ENCODE assay signal across 17 cellular contexts in the genomic region with DNA sequence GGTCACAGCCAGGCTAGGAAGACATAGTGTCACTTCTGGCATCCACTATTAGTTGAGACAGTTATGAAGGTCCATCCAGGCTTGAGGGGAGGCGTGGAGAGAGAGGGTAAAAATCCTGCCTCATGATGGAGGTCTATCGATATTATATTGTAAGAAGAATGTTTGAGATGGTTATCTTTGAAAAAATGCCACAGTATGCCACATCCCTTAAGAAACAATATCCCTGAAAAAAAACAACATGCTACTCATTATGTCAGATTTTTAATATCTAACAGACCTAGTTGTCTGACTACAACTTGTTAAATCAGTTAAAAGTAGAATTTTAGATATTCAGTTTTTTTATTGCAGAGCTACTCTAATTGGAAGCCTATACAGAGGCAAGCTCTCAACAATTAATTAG.
A peak's percentile ranks its signal among the peaks of the same experiment; 100 is the strongest.
DNase-seq lines count a peak whose midpoint lies in the region; ATAC-seq, FAIRE-seq and TF ChIP-seq lines count a peak whose summit lies in the region.
"Had no signal": no experiment of that assay in that cellular context is flagged by ENCODE, and none has a peak within 500 bp of the region (broad histone marks: within the 10 kb centered on the region; RNA-seq: fewer than 3 reads in every experiment).

No MANE protein-coding gene starts in this region.

- no peak overlapping the region for H3K27ac Mint-ChIP-seq in astrocyte (ENCODE audit: unreplicated experiment)
- peak overlapping the region; percentile 36 for H3K27ac Mint-ChIP-seq in osteocyte (ENCODE audit: unreplicated experiment)
- H3K27ac Mint-ChIP-seq: CD14-positive monocyte had no signal

- no peak overlapping the region for H3K4me3 ChIP-seq in OCI-LY7 (ENCODE audit: low read depth, low read length, poor library complexity, severe bottlenecking)
- no peak overlapping the region for H3K4me3 ChIP-seq in astrocyte (ENCODE audit: insufficient read depth, low read depth, low read length)
- no peak overlapping the region for H3K4me3 ChIP-seq in uterus

- no peaks in the 10 kb centered on the region for H3K27me3 Mint-ChIP-seq in astrocyte (ENCODE audit: low read depth, unreplicated experiment)
- H3K27me3 Mint-ChIP-seq in osteocyte (ENCODE audit: unreplicated experiment) = no peaks in the 10 kb centered on the region

- no peaks in the 10 kb centered on the region for H3K9me3 ChIP-seq in OCI-LY7 (ENCODE audit: low read length)
- no peaks in the 10 kb centered on the region for H3K9me3 ChIP-seq in astrocyte (ENCODE audit: insufficient read depth, low read depth, low read length)
- H3K9me3 ChIP-seq in uterus = no peaks in the 10 kb centered on the region

- CTCF ChIA-PET in OCI-LY7 (lab: Charles Lee; ENCODE audit: unreplicated experiment) = no interaction called here

- H3K4me1 Mint-ChIP-seq in astrocyte (ENCODE audit: low read depth, unreplicated experiment) (peaks cover 12% of the 10 kb centered on the region), osteocyte (ENCODE audit: unreplicated experiment) (peaks cover 51% of the 10 kb centered on the region)
- H3K4me1 Mint-ChIP-seq: CD14-positive monocyte had no signal

- POLR2A ChIA-PET in OCI-LY7 (lab: Charles Lee) = interaction anchor here (0.6 to 1.0 kb wide), 2 partner anchors 11 to 83 kb away, joined by 3 to 4 read pairs; no protein-coding TSS in a partner anchor

- H3K9ac ChIP-seq in astrocyte (ENCODE audit: low read length) = no peak overlapping the region

- H3K79me2 ChIP-seq in OCI-LY7 (ENCODE audit: insufficient read depth, low read depth, low read length) = no peaks in the 10 kb centered on the region
- no peaks in the 10 kb centered on the region for H3K79me2 ChIP-seq in astrocyte (ENCODE audit: insufficient read depth, low read length)

- intact Hi-C loops in OCI-LY7 (cut with micrococcal nuclease; ENCODE audit: unreplicated experiment) = no loop called here
- intact Hi-C loops in uterus (cut with DNase I; ENCODE audit: low total_unique reads) = no loop called here

- no peaks in the 10 kb centered on the region for H3K36me3 Mint-ChIP-seq in astrocyte (ENCODE audit: low read depth, unreplicated experiment)
- peaks cover 2% of the 10 kb centered on the region for H3K36me3 Mint-ChIP-seq in osteocyte (ENCODE audit: unreplicated experiment)
- H3K36me3 Mint-ChIP-seq: CD14-positive monocyte had no signal

- H3K4me2 ChIP-seq in OCI-LY7 (ENCODE audit: low read length) (no peak overlapping the region), astrocyte (ENCODE audit: low read length) (no peak overlapping the region)

- no peak overlapping the region for H3K4me3 Mint-ChIP-seq in astrocyte (ENCODE audit: unreplicated experiment)
- H3K4me3 Mint-ChIP-seq in osteocyte (ENCODE audit: unreplicated experiment) = no peak overlapping the region
- H3K4me3 Mint-ChIP-seq: CD14-positive monocyte had no signal

- H3K4me1 ChIP-seq in OCI-LY7 (ENCODE audit: insufficient read depth, low read length, poor library complexity, severe bottlenecking) (no peaks in the 10 kb centered on the region), astrocyte (ENCODE audit: insufficient read depth, low read length) (peaks cover 6% of the 10 kb centered on the region), uterus (peaks cover 0 to 21% of the 10 kb centered on the region in 2 donors)

- H3K27me3 ChIP-seq in astrocyte (ENCODE audit: insufficient read depth, low read length) (no peaks in the 10 kb centered on the region), uterus (no peaks in the 10 kb centered on the region)

- H3K36me3 ChIP-seq in OCI-LY7 (ENCODE audit: insufficient read depth, low read length) = no peaks in the 10 kb centered on the region
- H3K36me3 ChIP-seq in astrocyte (ENCODE audit: insufficient read depth, low read length) = no peaks in the 10 kb centered on the region
- H3K36me3 ChIP-seq in uterus = no peaks in the 10 kb centered on the region

- TF ChIP-seq POLR2A in uterus (IDR thresholded peaks at IDR 0.05) = no peak

- H3K9me2 ChIP-seq in OCI-LY7 (ENCODE audit: insufficient read depth, low read length) = no peaks in the 10 kb centered on the region

- no peak for TF ChIP-seq CTCF in OCI-LY7 (conservative IDR thresholded peaks at IDR 0.05; ENCODE audit: low read length)
- TF ChIP-seq CTCF in astrocyte (IDR thresholded peaks at IDR 0.05; ENCODE audit: insufficient read depth, low read depth, low read length) = no peak
- no peak for TF ChIP-seq CTCF in osteocyte (IDR thresholded peaks at IDR 0.05)
- TF ChIP-seq CTCF in uterus (IDR thresholded peaks at IDR 0.05) = no peak

- H4K20me1 ChIP-seq in OCI-LY7 (ENCODE audit: insufficient read depth, low read length) (no peaks in the 10 kb centered on the region), astrocyte (ENCODE audit: insufficient read depth, low read length) (no peaks in the 10 kb centered on the region)

- no TSS peak for BruUV-seq in OCI-LY7 (replicated peaks; lab: Mats Ljungman, UMichigan)

- H3K9me3 Mint-ChIP-seq in astrocyte (ENCODE audit: unreplicated experiment) (no peaks in the 10 kb centered on the region), osteocyte (ENCODE audit: unreplicated experiment) (peaks cover under 1% of the 10 kb centered on the region)

- FAIRE-seq in astrocyte (lab: Jason Lieb, UNC) = peak; percentile 23
- FAIRE-seq: RCC 7860 had no signal

- no peak overlapping the region for H3K27ac ChIP-seq in OCI-LY7 (ENCODE audit: low read depth, low read length, poor library complexity, severe bottlenecking)
- H3K27ac ChIP-seq in astrocyte (ENCODE audit: low read depth, low read length) = no peak overlapping the region
- peak overlapping the region; percentile 64 to 72 for H3K27ac ChIP-seq in uterus

- DNase-seq in OCI-LY7 (ENCODE audit: low spot score) (no peak), astrocyte (ENCODE audit: low read depth) (no peak), osteocyte (ENCODE audit: extremely low spot score, unreplicated experiment) (no peak), uterus (no peak), NCI-H2107 (lab: John Stamatoyannopoulos, UW) (no peak), activated gamma-delta T cell (lab: John Stamatoyannopoulos, UW) (no peak)
- DNase-seq: DMS79 treated with DMSO at 0.1 percent for 48 hours; NCI-H1105; NCI-H1694; NCI-H2081 treated with DMSO at 0.1 percent for 48 hours; NCI-H510A; NCI-H748 treated with DMSO at 0.1 percent for 48 hours; NK-92 treated with Interleukin-12 subunit alpha and Interleukin-12 subunit beta, amount 100 ng/mL, for 24 hours; Right ventricle myocardium superior had no signal

- H2AFZ ChIP-seq in OCI-LY7 (ENCODE audit: low read length) = 0 out of 2 replicates have a peak overlapping the region, but pooled peaks have one; percentile 8
- no peak overlapping the region for H2AFZ ChIP-seq in astrocyte (ENCODE audit: low read depth, low read length)

- no peak for ATAC-seq in HG03521 (IDR thresholded peaks at IDR 0.05; ENCODE audit: unreplicated experiment)

Comparison
In these comparisons a context has a peak if more than half of its experiments do, and no peak if none do; other contexts are left out.
1. H3K27ac ChIP-seq: peak in uterus (2 of 2); none in OCI-LY7 (single experiment) and astrocyte (single experiment).